Comparison of ENCODE assay signal across 8 cellular contexts in the genomic region with DNA sequence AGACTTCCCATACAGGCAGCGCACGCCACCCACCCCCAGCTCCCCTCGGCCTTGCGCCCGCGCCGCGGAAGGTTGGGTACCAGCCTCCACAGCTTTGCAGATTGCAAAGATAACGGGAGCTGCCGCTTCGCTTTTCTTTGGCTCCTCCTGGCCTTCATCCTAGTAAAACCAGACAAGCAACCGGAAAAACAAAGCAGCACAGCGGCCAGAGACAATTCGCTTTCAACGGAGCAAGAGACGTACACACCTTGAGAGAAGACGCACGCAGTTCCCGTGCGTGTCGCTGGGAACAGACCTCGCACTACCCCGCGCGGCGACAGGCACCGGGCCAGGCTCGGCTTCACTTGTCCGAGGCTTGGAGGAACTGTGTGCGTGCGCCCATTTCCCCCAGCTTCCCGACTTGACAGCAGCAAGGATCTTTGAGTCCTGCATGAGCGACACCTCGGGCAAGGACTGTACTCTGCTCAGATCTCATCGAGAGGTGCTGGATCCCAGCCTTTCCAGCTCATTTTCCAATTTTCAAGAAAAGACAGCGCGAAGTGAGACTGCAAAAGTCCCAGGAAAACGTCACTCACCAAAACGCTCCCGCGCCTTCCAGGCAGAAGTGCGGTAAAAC. TPM values are rescaled to one million over a fixed set of nuclear protein-coding genes. Genes with fewer than 3 reads are reported as not detected.
DNase-seq lines count a peak whose midpoint lies in the region; ATAC-seq and TF ChIP-seq lines count a peak whose summit lies in the region.

No MANE protein-coding gene starts in this region.

- ATAC-seq in GM18517 (IDR thresholded peaks at IDR 0.05; ENCODE audit: unreplicated experiment) (no peak), HG03432 (IDR thresholded peaks at IDR 0.05; ENCODE audit: unreplicated experiment) (no peak)

- intact Hi-C loops in stomach (cut with DNase I; ENCODE audit: low total_unique reads) = no loop called here

- peaks cover 14% of the 10 kb centered on the region for H3K4me1 ChIP-seq in adipocyte (ENCODE audit: control insufficient read depth, insufficient read depth, low read length)
- H3K4me1 ChIP-seq in stomach = peaks cover 12 to 36% (median 26%) of the 10 kb centered on the region in 4 donors

- DNase-seq in NCI-H146 (lab: John Stamatoyannopoulos, UW) (peak; percentile 43), NCI-H146 treated with DMSO at 0.1 percent for 48 hours (lab: John Stamatoyannopoulos, UW; ENCODE audit: unreplicated experiment) (no peak), adipocyte (ENCODE audit: low read depth) (peak; percentile 6), left kidney (ENCODE audit: low read depth, low spot score) (peak; percentile 47), stomach (no peak), GM19238 (ENCODE audit: insufficient read length, low spot score) (no peak)

- H3K36me3 ChIP-seq in adipocyte (ENCODE audit: control insufficient read depth, insufficient read depth, low read length, severe bottlenecking) (no peaks in the 10 kb centered on the region), stomach (no peaks in the 10 kb centered on the region)

- TF ChIP-seq POLR2A in stomach (IDR thresholded peaks at IDR 0.05) = no peak

- 3 to 7% (median 4%) methylated on average over 32 to 42 of the region's 42 CpGs for WGBS in stomach, 5 donors

- H3K27me3 ChIP-seq in adipocyte (replicated peaks; ENCODE audit: control insufficient read depth, insufficient read depth, low read length) (peaks cover 20% of the 10 kb centered on the region), stomach (peaks cover 0 to 84% (median 30%) of the 10 kb centered on the region in 3 donors)

- H3K9me3 ChIP-seq in adipocyte (ENCODE audit: control insufficient read depth, low read length) (no peaks in the 10 kb centered on the region), stomach (no peaks in the 10 kb centered on the region)

- TF ChIP-seq CTCF in stomach (IDR thresholded peaks at IDR 0.05) = no peak

- TF ChIP-seq EP300 in stomach (IDR thresholded peaks at IDR 0.05) = no peak

- H3K4me3 ChIP-seq in adipocyte (ENCODE audit: low read length) (peak overlapping the region; percentile 79), stomach (peak overlapping the region; percentile 72 to 99 (median 82))

- H3K9ac ChIP-seq in adipocyte (ENCODE audit: low read length) = peak overlapping the region; percentile 55

- H3K27ac ChIP-seq in stomach = peak overlapping the region in 2 of 5 donors; percentile 79 to 83

RNA-seq across cellular contexts. Expression of a gene that starts 1.0 kb away (rescaled TPM):
- total RNA-seq in stomach = 10 to 100 TPM; 10.1 to 47.8 (median 27.2) TPM
- 10 to 100 TPM in 2 of 3 donors, 1 to 10 TPM in 1; 3.0 to 23.4 (median 12.8) TPM for polyA plus RNA-seq in stomach

Comparison
In these comparisons a context has a peak if more than half of its experiments do, and no peak if none do; other contexts are left out.
1. DNase-seq: peak in NCI-H146 (single experiment), adipocyte (single experiment) and left kidney (single experiment); none in NCI-H146 treated with DMSO at 0.1 percent for 48 hours (single experiment), stomach (single experiment) and GM19238 (single experiment).